Comparison of ENCODE assay signal across 7 cellular contexts in genomic region chr3:119323401-119324107, GRCh38. TPM values are rescaled to one million over a fixed set of nuclear protein-coding genes. Genes with fewer than 3 reads are reported as not detected.
DNase-seq lines count a peak whose midpoint lies in the region; ATAC-seq and TF ChIP-seq lines count a peak whose summit lies in the region.

No MANE protein-coding gene starts in this region.

- TF ChIP-seq CTCF in adrenal gland (IDR thresholded peaks at IDR 0.05) (no peak), left lung (IDR thresholded peaks at IDR 0.05) (no peak)

- H3K9me3 ChIP-seq in adrenal gland (replicated peaks in 1 of 3) (no peaks in the 10 kb centered on the region), left lung (no peaks in the 10 kb centered on the region)

- H3K27ac ChIP-seq in adrenal gland (peak overlapping the region in 4 of 5 donors; percentile 74 to 97 (median 86)), left lung (peak overlapping the region; percentile 96 to 97)

- H3K9me3 Mint-ChIP-seq in stimulated activated naive CD8-positive, alpha-beta T cell treated with anti-CD3 and anti-CD28 coated beads, Interleukin-15, Interleukin-2, amounts not matched to agents 100 ng/mL and 50 ng/mL, for 24 hours: no peaks in the 10 kb centered on the region

- TF ChIP-seq POLR2A in adrenal gland (IDR thresholded peaks at IDR 0.05): no peak

- ATAC-seq in GM18870 (IDR thresholded peaks at IDR 0.05; ENCODE audit: unreplicated experiment) (peak; percentile 47), HG02678 (IDR thresholded peaks at IDR 0.05; ENCODE audit: unreplicated experiment) (peak; percentile 14), left lung (peak; percentile 3)

- peaks cover 0 to 17% of the 10 kb centered on the region in 2 donors for H3K4me1 ChIP-seq in adrenal gland (replicated peaks in 1 of 2)
- peaks cover 13 to 85% of the 10 kb centered on the region in 2 donors for H3K4me1 ChIP-seq in left lung

- intact Hi-C loops in adrenal gland (cut with DNase I): no loop called here
- intact Hi-C loops in left lung (cut with DNase I): no loop called here

- H3K4me1 Mint-ChIP-seq in stimulated activated naive CD8-positive, alpha-beta T cell treated with anti-CD3 and anti-CD28 coated beads, Interleukin-15, Interleukin-2, amounts not matched to agents 100 ng/mL and 50 ng/mL, for 24 hours (ENCODE audit: low read depth): peaks cover 47% of the 10 kb centered on the region

- H3K36me3 ChIP-seq in adrenal gland (replicated peaks in 1 of 2) (no peaks in the 10 kb centered on the region), left lung (no peaks in the 10 kb centered on the region)

- 39 to 45% (median 41%) methylated on average over 18 of the region's 18 CpGs for WGBS in adrenal gland, 4 donors

- H3K36me3 Mint-ChIP-seq in stimulated activated naive CD8-positive, alpha-beta T cell treated with anti-CD3 and anti-CD28 coated beads, Interleukin-15, Interleukin-2, amounts not matched to agents 100 ng/mL and 50 ng/mL, for 24 hours (ENCODE audit: low read depth): peaks cover 13% of the 10 kb centered on the region

- H3K27ac Mint-ChIP-seq in stimulated activated naive CD8-positive, alpha-beta T cell treated with anti-CD3 and anti-CD28 coated beads, Interleukin-15, Interleukin-2, amounts not matched to agents 100 ng/mL and 50 ng/mL, for 24 hours: peak overlapping the region; percentile 93

- H3K4me3 Mint-ChIP-seq in stimulated activated naive CD8-positive, alpha-beta T cell treated with anti-CD3 and anti-CD28 coated beads, Interleukin-15, Interleukin-2, amounts not matched to agents 100 ng/mL and 50 ng/mL, for 24 hours: peak overlapping the region; percentile 83

- no peaks in the 10 kb centered on the region for H3K27me3 ChIP-seq in adrenal gland
- no peaks in the 10 kb centered on the region for H3K27me3 ChIP-seq in left lung

- H3K4me3 ChIP-seq in adrenal gland (peak overlapping the region in 3 of 4 donors; percentile 32 to 81 (median 33)), left lung (peak overlapping the region; percentile 46 to 65)

- DNase-seq in NCI-H146 treated with DMSO at 0.1 percent for 48 hours (lab: John Stamatoyannopoulos, UW; ENCODE audit: unreplicated experiment): peak; percentile 39
- no peak for DNase-seq in adrenal gland
- no peak for DNase-seq in left lung
- no peak for DNase-seq in NCI-H1694 (lab: John Stamatoyannopoulos, UW)

- no peaks in the 10 kb centered on the region for H3K27me3 Mint-ChIP-seq in stimulated activated naive CD8-positive, alpha-beta T cell treated with anti-CD3 and anti-CD28 coated beads, Interleukin-15, Interleukin-2, amounts not matched to agents 100 ng/mL and 50 ng/mL, for 24 hours

RNA-seq across cellular contexts. Expression of gene ARHGAP31, which starts 29.4 kb away (rescaled TPM):
- total RNA-seq in adrenal gland (10 to 100 TPM in 5 of 8 donors, 1 to 10 TPM in 3; 5.9 to 21.8 (median 11.6) TPM), left lung (10 to 100 TPM; 61.8 to 70.3 TPM)
- polyA plus RNA-seq in adrenal gland: 1 to 10 TPM; 2.9 to 4.6 (median 4.3) TPM
